25 cellular contexts compared by ENCODE assay signal in genomic region chr4:134388351-134388750, GRCh38.
"Had no signal": no experiment of that assay in that cellular context is flagged by ENCODE, and none has a peak within 500 bp of the region (broad histone marks: within the 10 kb centered on the region; RNA-seq: fewer than 3 reads in every experiment).

No MANE protein-coding gene starts in this region.

- H3K4me1 ChIP-seq: breast epithelium, esophagus muscularis mucosa, heart right ventricle, left lung, lower lobe of right lung, parathyroid adenoma, right atrium auricular region, stomach, tibial artery, upper lobe of right lung had no signal

- H3K27ac ChIP-seq: breast epithelium, esophagus muscularis mucosa, heart right ventricle, left lung, lower lobe of right lung, parathyroid adenoma, right atrium auricular region, stomach, tibial artery, upper lobe of right lung had no signal

- ATAC-seq: activated CD8-positive, alpha-beta T cell treated with anti-CD3 and anti-CD28 coated beads, Interleukin-2, amount 10 ng/mL, durations not matched to agents 7 days and 5 days; activated naive CD4-positive, alpha-beta T cell treated with anti-CD3 and anti-CD28 coated beads, Interleukin-2, amount 50 U/mL, for 72 hours; activated T-cell treated with anti-CD3 and anti-CD28 coated beads, Interleukin-2, amount 50 U/mL, for 72 hours; heart right ventricle; left lung; lower lobe of right lung; mucosa of descending colon; stimulated activated naive B cell treated with anti-CD40 and anti-IgM and Interleukin-4, amounts not matched to agents 10 μg/mL and 1 μg/mL and 100 μg/mL, for 72 hours; upper lobe of right lung had no signal

- H3K79me2 ChIP-seq: parathyroid adenoma had no signal

- DNase-seq: activated B cell treated with CpG ODN at 0.5 μM for 24 hours; activated CD8-positive, alpha-beta T cell treated with anti-CD3 and anti-CD28 coated beads, Interleukin-2, amount 10 ng/mL, durations not matched to agents 7 days and 5 days; activated naive CD4-positive, alpha-beta T cell; activated T-cell treated with anti-CD3 and anti-CD28 coated beads for 4 hours; activated T-cell treated with anti-CD3 and anti-CD28 coated beads, Interleukin-2, amount 50 U/mL, for 72 hours; central memory CD4-positive, alpha-beta T cell; foreskin melanocyte; heart right ventricle; left lung; lower lobe of right lung; mesenchymal stem cell; mucosa of descending colon; nucleus accumbens; stimulated activated CD4-positive, alpha-beta T cell treated with anti-CD3 and anti-CD28 coated beads, Interleukin-15, amount 100 ng/mL, for 24 hours; stimulated activated CD4-positive, alpha-beta T cell treated with anti-CD3 and anti-CD28 coated beads, Interleukin-2, amount 100 ng/mL, for 24 hours; stimulated activated naive B cell treated with anti-CD40 and anti-IgM and Interleukin-4, amounts not matched to agents 10 μg/mL and 1 μg/mL and 100 μg/mL, for 72 hours; stomach; T-helper 2 cell; tibial artery; upper lobe of right lung had no signal

- H3K4me3 ChIP-seq: breast epithelium, esophagus muscularis mucosa, heart right ventricle, left lung, lower lobe of right lung, mucosa of descending colon, right atrium auricular region, stomach, tibial artery, upper lobe of right lung had no signal

- H3K27me3 ChIP-seq: breast epithelium, esophagus muscularis mucosa, heart right ventricle, left lung, right atrium auricular region, stomach, tibial artery, upper lobe of right lung had no signal

- H3K9ac ChIP-seq: parathyroid adenoma had no signal

- H3K36me3 ChIP-seq: esophagus muscularis mucosa, heart right ventricle, left lung, lower lobe of right lung, right atrium auricular region, stomach, tibial artery, upper lobe of right lung had no signal

- H3K9me3 ChIP-seq: breast epithelium, esophagus muscularis mucosa, left lung, lower lobe of right lung, mucosa of descending colon, right atrium auricular region, tibial artery, upper lobe of right lung had no signal
